12 cellular contexts compared by ENCODE assay signal in genomic region chr10:124566222-124566888, GRCh38.
"Had no signal": no experiment of that assay in that cellular context is flagged by ENCODE, and none has a peak within 500 bp of the region (broad histone marks: within the 10 kb centered on the region; RNA-seq: fewer than 3 reads in every experiment).

No MANE protein-coding gene starts in this region.

- H3K36me3 ChIP-seq: cardiac muscle cell, esophagus squamous epithelium, left ventricle myocardium inferior, neural progenitor cell, suprapubic skin had no signal

- H2AFZ ChIP-seq: neural progenitor cell had no signal

- DNase-seq: activated CD4-positive, alpha-beta T cell treated with anti-CD3 and anti-CD28 coated beads for 4 hours; activated naive CD4-positive, alpha-beta T cell; esophagus squamous epithelium; left ventricle myocardium inferior; stimulated activated naive CD8-positive, alpha-beta T cell treated with anti-CD3 and anti-CD28 coated beads, Interleukin-15, Interleukin-2, amounts not matched to agents 100 U/mL and 50 U/mL, for 24 hours; T-helper 1 cell had no signal

- ATAC-seq: activated CD8-positive, alpha-beta T cell treated with anti-CD3 and anti-CD28 coated beads for 36 hours had no signal

- H3K9me3 ChIP-seq: esophagus squamous epithelium, left ventricle myocardium inferior, suprapubic skin had no signal

- H3K9ac ChIP-seq: neural progenitor cell had no signal

- H3K27me3 ChIP-seq: cardiac muscle cell, esophagus squamous epithelium, neural progenitor cell, suprapubic skin had no signal

- H3K4me3 ChIP-seq: cardiac muscle cell, esophagus squamous epithelium, left ventricle myocardium inferior, suprapubic skin had no signal

- H3K27ac ChIP-seq: cardiac muscle cell, esophagus squamous epithelium, neural progenitor cell, suprapubic skin had no signal

- FAIRE-seq: colon, islet of Langerhans had no signal
